In the genomic region with DNA sequence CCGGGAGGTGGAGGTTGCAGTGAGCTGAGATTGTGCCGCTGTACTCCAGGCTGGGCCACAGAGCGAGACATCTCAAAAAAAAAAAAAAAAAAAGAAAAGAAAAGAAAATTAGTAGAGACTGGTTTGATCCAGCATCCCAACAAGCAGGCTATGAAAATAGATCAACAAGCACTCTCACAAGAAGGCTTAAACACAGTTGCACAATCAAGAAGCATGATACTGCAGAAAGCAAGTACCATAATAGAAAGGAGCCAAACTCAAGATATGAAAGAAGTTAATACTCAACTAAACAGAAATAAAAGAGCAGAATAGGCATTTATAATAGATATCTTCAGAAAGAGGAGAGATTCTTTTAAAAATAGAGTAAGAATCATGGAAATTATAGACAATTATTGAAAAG, we compare ENCODE assay signal across 20 cellular contexts. TPM values are rescaled to one million over a fixed set of nuclear protein-coding genes. Genes with fewer than 3 reads are reported as not detected.
DNase-seq lines count a peak whose midpoint lies in the region; ATAC-seq, FAIRE-seq and TF ChIP-seq lines count a peak whose summit lies in the region.
"Had no signal": no experiment of that assay in that cellular context is flagged by ENCODE, and none has a peak within 500 bp of the region (broad histone marks: within the 10 kb centered on the region; RNA-seq: fewer than 3 reads in every experiment).

No MANE protein-coding gene starts in this region.

- H3K4me3 ChIP-seq in HepG2 (replicated peaks in 1 of 3; ENCODE audit: insufficient read depth in 1 of 3, low read depth in 2 of 3, low read length in 3 of 3) (no peak overlapping the region), right lobe of liver (no peak overlapping the region)
- H3K4me3 ChIP-seq: A549, BLaER1 had no signal

- H4K20me1 ChIP-seq in HepG2 (ENCODE audit: insufficient read depth, low read length) = no peaks in the 10 kb centered on the region
- H4K20me1 ChIP-seq: BLaER1 had no signal

- POLR2A ChIA-PET in HepG2 (lab: Yijun Ruan, JAX) = no interaction called here

- DNase-seq in HepG2 (ENCODE audit: low spot score) (no peak), right lobe of liver (no peak), amniotic epithelial cell (ENCODE audit: low read depth) (peak; percentile 38), memory B cell (ENCODE audit: low spot score in 2 of 2) (no peak), NCI-H2227 treated with DMSO at 0.1 percent for 48 hours (lab: John Stamatoyannopoulos, UW) (no peak), NCI-H1048 (lab: John Stamatoyannopoulos, UW) (no peak)
- DNase-seq: CD8-positive, alpha-beta memory T cell; DMS53; NCI-H1092 treated with DMSO at 0.1 percent for 48 hours; NCI-H146; NCI-H2029 treated with DMSO at 0.1 percent for 48 hours; NCI-H510A; NCI-H774 had no signal

- FAIRE-seq in HepG2 (lab: Jason Lieb, UNC) = no peak
- FAIRE-seq: A549, GM12892, GM18507 had no signal

- H3K27ac Mint-ChIP-seq in memory B cell = peak overlapping the region; percentile 89
- H3K27ac Mint-ChIP-seq: CD8-positive, alpha-beta memory T cell had no signal

- 76% methylated on average over 3 of the region's 3 CpGs for WGBS in HepG2 (ENCODE audit: low lambda C conversion rate)
- no CpG with 5 or more reads among the region's 3 CpGs for WGBS in right lobe of liver (ENCODE audit: insufficient coverage, low coverage, low lambda C conversion rate, missing lambda C conversion rate)

- H3K79me2 ChIP-seq in HepG2 (ENCODE audit: insufficient read depth, low read length) = no peaks in the 10 kb centered on the region

- TF ChIP-seq CTCF in HepG2 (CRISPR knock-in tag; IDR thresholded peaks at IDR 0.05) = no peak
- no peak for TF ChIP-seq CTCF in right lobe of liver (IDR thresholded peaks at IDR 0.05)

- no TSS peak for BruUV-seq in HepG2 (replicated peaks; lab: Mats Ljungman, UMichigan)

- peaks cover 66% of the 10 kb centered on the region for H3K36me3 Mint-ChIP-seq in memory B cell

- no peak overlapping the region for H3K4me3 Mint-ChIP-seq in memory B cell
- H3K4me3 Mint-ChIP-seq: CD8-positive, alpha-beta memory T cell had no signal

- H3K27ac ChIP-seq in HepG2 (ENCODE audit: extremely low read length, insufficient read depth, low read length) = no peak overlapping the region
- H3K27ac ChIP-seq in right lobe of liver = no peak overlapping the region
- H3K27ac ChIP-seq: A549, BLaER1, KMS-11 had no signal

- H2AFZ ChIP-seq in HepG2 (ENCODE audit: low read length) = no peak overlapping the region

- peaks cover 0 to 7% of the 10 kb centered on the region in 2 experiments; a peak in 2 of 5 replicates for H3K27me3 ChIP-seq in HepG2 (ENCODE audit: control insufficient read depth in 1 of 2, insufficient read depth in 2 of 2, low read length in 2 of 2)
- H3K27me3 ChIP-seq in right lobe of liver = no peaks in the 10 kb centered on the region
- H3K27me3 ChIP-seq: BLaER1 had no signal

- CTCF ChIA-PET in HepG2 (lab: Yijun Ruan, JAX; ENCODE audit: low intra/inter-chr PET ratio, low total read pairs) = no interaction called here

- H3K4me2 ChIP-seq in HepG2 (ENCODE audit: low read depth, low read length) = no peak overlapping the region
- H3K4me2 ChIP-seq: A549, BLaER1, KMS-11 had no signal

- H3K9me3 ChIP-seq in HepG2 (ENCODE audit: low read length) (no peaks in the 10 kb centered on the region), right lobe of liver (no peaks in the 10 kb centered on the region)
- H3K9me3 ChIP-seq: A549 had no signal

- no peaks in the 10 kb centered on the region for H3K36me3 ChIP-seq in HepG2 (replicated peaks in 1 of 2; ENCODE audit: control insufficient read depth in 1 of 2, insufficient read depth in 2 of 2, low read length in 2 of 2)
- H3K36me3 ChIP-seq in right lobe of liver = no peaks in the 10 kb centered on the region
- H3K36me3 ChIP-seq: BLaER1 had no signal

- H3K9ac ChIP-seq in HepG2 (ENCODE audit: insufficient read depth, low read depth, low read length) = no peak overlapping the region
- H3K9ac ChIP-seq: BLaER1, KMS-11 had no signal

- ATAC-seq in HepG2 (no peak), right lobe of liver (no peak), memory B cell (ENCODE audit: low read depth) (no peak), GM21825 (IDR thresholded peaks at IDR 0.05; ENCODE audit: unreplicated experiment) (no peak)
- ATAC-seq: A549, Panc1 had no signal

- in situ Hi-C loops in HepG2 (cut with HindIII; ENCODE audit: extremely low pct_ligation_motif_present, low pct_unique_long_range_greater_than_20kb) = no loop called here

- H3K27me3 Mint-ChIP-seq in memory B cell = no peaks in the 10 kb centered on the region

- no peak for TF ChIP-seq POLR2A in HepG2 (IDR thresholded peaks at IDR 0.05; ENCODE audit: insufficient read depth in 1 of 2, low read depth in 2 of 2, low read length in 2 of 2)
- no peak for TF ChIP-seq POLR2A in right lobe of liver (IDR thresholded peaks at IDR 0.05)

- H3K4me1 Mint-ChIP-seq in memory B cell = peaks cover 37% of the 10 kb centered on the region

- TF ChIP-seq EP300 in HepG2 (IDR thresholded peaks at IDR 0.05; ENCODE audit: low read depth in 2 of 2, low read length in 2 of 2) (no peak), HepG2 (CRISPR knock-in tag; IDR thresholded peaks at IDR 0.05; ENCODE audit: borderline replicate concordance) (no peak)

- peaks cover 9% of the 10 kb centered on the region for H3K9me3 Mint-ChIP-seq in memory B cell

- intact Hi-C loops in HepG2 (cut with micrococcal nuclease; ENCODE audit: unreplicated experiment) (no loop called here), right lobe of liver (cut with DNase I) (no loop called here)

- H3K4me1 ChIP-seq in HepG2 (ENCODE audit: insufficient read depth, low read length) (no peaks in the 10 kb centered on the region), right lobe of liver (no peaks in the 10 kb centered on the region)
- H3K4me1 ChIP-seq: A549, BLaER1 had no signal

- no peak for TF ChIP-seq RAD21 in HepG2 (CRISPR knock-in tag; IDR thresholded peaks at IDR 0.05)

RNA-seq across cellular contexts. Expression of a gene that starts 10.6 kb away (rescaled TPM):
- 0.52 and 0.71 TPM in 2 replicates for total RNA-seq in HepG2 (2016; rRNA removed; fragmentation: Illumina TruSeq; extraction: Trizol)
- total RNA-seq in HepG2 (2016; cell fraction: cytosol; rRNA removed; fragmentation: Illumina TruSeq; extraction: Trizol; ENCODE audit: low read depth) = 0.40 and 0.62 TPM in 2 replicates
- 0.31 and 0.54 TPM in 2 replicates for total RNA-seq in HepG2 (2016; cell fraction: insoluble cytoplasmic fraction; rRNA removed; fragmentation: Illumina TruSeq; extraction: Trizol)
- total RNA-seq in HepG2 (2016; cell fraction: membrane; rRNA removed; fragmentation: Illumina TruSeq; extraction: Trizol) = 1.0 and 1.2 TPM in 2 replicates
- total RNA-seq in HepG2 (2016; cell fraction: nucleus; rRNA removed; fragmentation: Illumina TruSeq; extraction: Trizol) = 0.71 and 0.72 TPM in 2 replicates
- polyA plus RNA-seq in HepG2 (2011; rRNA removed) = 0.18 and 0.33 TPM in 2 replicates
- 0.05 and 0.12 TPM in 2 replicates for polyA plus RNA-seq in HepG2 (2011; cell fraction: cytosol; rRNA removed)
- 0.19 and 0.23 TPM in 2 replicates for polyA plus RNA-seq in HepG2 (2011; cell fraction: nucleus; rRNA removed)
- 0.12 and 0.39 TPM in 2 replicates for polyA plus RNA-seq in HepG2 (2012)
- 0.02 TPM in 1 of 2 replicates, not detected in the other for polyA plus RNA-seq in HepG2 (2016; cell fraction: cytosol; fragmentation: Illumina TruSeq; extraction: Trizol; ENCODE audit: low read depth)
- 0.17 and 0.19 TPM in 2 replicates for polyA plus RNA-seq in HepG2 (2016; cell fraction: insoluble cytoplasmic fraction; fragmentation: Illumina TruSeq; extraction: Trizol; ENCODE audit: low read depth)
- polyA plus RNA-seq in HepG2 (2016; cell fraction: membrane; fragmentation: Illumina TruSeq; extraction: Trizol; ENCODE audit: low read depth) = 0.03 and 0.06 TPM in 2 replicates
- polyA plus RNA-seq in HepG2 (2016; cell fraction: nucleus; fragmentation: Illumina TruSeq; extraction: Trizol; ENCODE audit: insufficient read depth, low read depth) = 0.61 and 0.71 TPM in 2 replicates
- 0.20 and 7.2 TPM in 2 replicates for polyA minus RNA-seq in HepG2 (2011; rRNA and poly(A)+ RNA removed; ENCODE audit: low replicate concordance)
- 0.26 and 0.59 TPM in 2 replicates for polyA minus RNA-seq in HepG2 (2011; cell fraction: cytosol; rRNA and poly(A)+ RNA removed)
- polyA minus RNA-seq in HepG2 (2011; cell fraction: nucleus; rRNA and poly(A)+ RNA removed) = 0.62 and 0.90 TPM in 2 replicates
- total RNA-seq in right lobe of liver = 1 to 10 TPM; 1.2 to 3.4 (median 2.4) TPM

RNA-seq across cellular contexts. Expression of a gene that starts 21.6 kb away (rescaled TPM):
- total RNA-seq in HepG2 (2016; rRNA removed; fragmentation: Illumina TruSeq; extraction: Trizol) (61.0 and 87.0 TPM in 2 replicates), right lobe of liver (10 to 100 TPM; 55.3 to 88.9 (median 69.4) TPM)
- 8.9 and 9.7 TPM in 2 replicates for total RNA-seq in HepG2 (2016; cell fraction: cytosol; rRNA removed; fragmentation: Illumina TruSeq; extraction: Trizol; ENCODE audit: low read depth)
- total RNA-seq in HepG2 (2016; cell fraction: insoluble cytoplasmic fraction; rRNA removed; fragmentation: Illumina TruSeq; extraction: Trizol) = 59.7 and 78.6 TPM in 2 replicates
- total RNA-seq in HepG2 (2016; cell fraction: membrane; rRNA removed; fragmentation: Illumina TruSeq; extraction: Trizol) = 27.8 and 30.9 TPM in 2 replicates
- 36.3 and 40.0 TPM in 2 replicates for total RNA-seq in HepG2 (2016; cell fraction: nucleus; rRNA removed; fragmentation: Illumina TruSeq; extraction: Trizol)
- polyA plus RNA-seq in HepG2 (2011; rRNA removed) = 70.4 and 76.9 TPM in 2 replicates
- 80.2 and 86.3 TPM in 2 replicates for polyA plus RNA-seq in HepG2 (2011; cell fraction: cytosol; rRNA removed)
- 71.8 and 99.8 TPM in 2 replicates for polyA plus RNA-seq in HepG2 (2011; cell fraction: nucleus; rRNA removed)
- 46.7 and 54.6 TPM in 2 replicates for polyA plus RNA-seq in HepG2 (2012)
- 6.6 and 8.5 TPM in 2 replicates for polyA plus RNA-seq in HepG2 (2016; cell fraction: cytosol; fragmentation: Illumina TruSeq; extraction: Trizol; ENCODE audit: low read depth)
- polyA plus RNA-seq in HepG2 (2016; cell fraction: insoluble cytoplasmic fraction; fragmentation: Illumina TruSeq; extraction: Trizol; ENCODE audit: low read depth) = 47.8 and 57.1 TPM in 2 replicates
- 14.4 and 15.0 TPM in 2 replicates for polyA plus RNA-seq in HepG2 (2016; cell fraction: membrane; fragmentation: Illumina TruSeq; extraction: Trizol; ENCODE audit: low read depth)
- polyA plus RNA-seq in HepG2 (2016; cell fraction: nucleus; fragmentation: Illumina TruSeq; extraction: Trizol; ENCODE audit: insufficient read depth, low read depth) = 39.6 and 49.5 TPM in 2 replicates
- polyA minus RNA-seq in HepG2 (2011; rRNA and poly(A)+ RNA removed; ENCODE audit: low replicate concordance) = 28.7 and 145 TPM in 2 replicates
- polyA minus RNA-seq in HepG2 (2011; cell fraction: cytosol; rRNA and poly(A)+ RNA removed) = 64.1 and 82.7 TPM in 2 replicates
- polyA minus RNA-seq in HepG2 (2011; cell fraction: nucleus; rRNA and poly(A)+ RNA removed) = 115 and 140 TPM in 2 replicates
- polyA plus RNA-seq: CD8-positive, alpha-beta memory T cell had no signal

RNA-seq across cellular contexts. Expression of a gene that starts 41.4 kb away (rescaled TPM):
- total RNA-seq in HepG2 (2016; rRNA removed; fragmentation: Illumina TruSeq; extraction: Trizol) (0.11 TPM in 1 of 2 replicates, not detected in the other), right lobe of liver (10 to 100 TPM in 1 of 6 experiments, 1 to 10 TPM in 5; 5.1 to 10.5 (median 7.8) TPM)
- total RNA-seq in HepG2 (2016; cell fraction: cytosol; rRNA removed; fragmentation: Illumina TruSeq; extraction: Trizol; ENCODE audit: low read depth) = not detected in 2 replicates
- 0.19 and 0.21 TPM in 2 replicates for total RNA-seq in HepG2 (2016; cell fraction: insoluble cytoplasmic fraction; rRNA removed; fragmentation: Illumina TruSeq; extraction: Trizol)
- total RNA-seq in HepG2 (2016; cell fraction: membrane; rRNA removed; fragmentation: Illumina TruSeq; extraction: Trizol) = 0.09 TPM in 1 of 2 replicates, not detected in the other
- 0.19 and 0.43 TPM in 2 replicates for total RNA-seq in HepG2 (2016; cell fraction: nucleus; rRNA removed; fragmentation: Illumina TruSeq; extraction: Trizol)
- 0.08 TPM in 2 replicates for polyA plus RNA-seq in HepG2 (2011; rRNA removed)
- polyA plus RNA-seq in HepG2 (2011; cell fraction: cytosol; rRNA removed) = 0.04 and 0.09 TPM in 2 replicates
- polyA plus RNA-seq in HepG2 (2011; cell fraction: nucleus; rRNA removed) = 0.05 and 0.07 TPM in 2 replicates
- polyA plus RNA-seq in HepG2 (2012) = 0.20 and 0.23 TPM in 2 replicates
- polyA plus RNA-seq in HepG2 (2016; cell fraction: cytosol; fragmentation: Illumina TruSeq; extraction: Trizol; ENCODE audit: low read depth) = not detected in 2 replicates
- polyA plus RNA-seq in HepG2 (2016; cell fraction: insoluble cytoplasmic fraction; fragmentation: Illumina TruSeq; extraction: Trizol; ENCODE audit: low read depth) = not detected in 2 replicates
- 0.18 TPM in 1 of 2 replicates, not detected in the other for polyA plus RNA-seq in HepG2 (2016; cell fraction: membrane; fragmentation: Illumina TruSeq; extraction: Trizol; ENCODE audit: low read depth)
- polyA plus RNA-seq in HepG2 (2016; cell fraction: nucleus; fragmentation: Illumina TruSeq; extraction: Trizol; ENCODE audit: insufficient read depth, low read depth) = not detected in 2 replicates
- polyA minus RNA-seq in HepG2 (2011; rRNA and poly(A)+ RNA removed; ENCODE audit: low replicate concordance) = 0.07 TPM in 1 of 2 replicates, not detected in the other
- polyA minus RNA-seq in HepG2 (2011; cell fraction: cytosol; rRNA and poly(A)+ RNA removed) = not detected in 2 replicates
- 0.39 and 0.87 TPM in 2 replicates for polyA minus RNA-seq in HepG2 (2011; cell fraction: nucleus; rRNA and poly(A)+ RNA removed)
